In the genomic region with DNA sequence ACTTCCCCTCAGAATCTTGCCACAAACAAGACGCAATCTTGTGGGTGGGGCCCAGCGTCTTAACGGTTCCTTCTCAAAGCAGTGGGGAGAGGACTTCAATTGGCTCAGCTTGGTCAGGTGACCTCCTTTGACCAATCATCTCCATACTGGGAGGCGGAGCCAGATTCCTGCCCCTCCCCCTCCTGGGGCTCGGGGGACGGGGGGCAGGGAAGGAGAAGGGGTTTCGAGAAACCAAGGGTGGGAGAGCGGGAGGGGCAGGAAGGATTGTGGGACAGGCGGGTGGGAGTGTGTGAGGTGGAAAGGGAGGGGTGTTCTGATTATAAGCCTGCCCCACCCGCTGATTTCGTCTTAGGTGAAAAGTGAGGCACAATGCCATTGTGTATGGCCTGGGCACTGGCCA, we compare ENCODE assay signal across 4 cellular contexts. TPM values are rescaled to one million over a fixed set of nuclear protein-coding genes. Genes with fewer than 3 reads are reported as not detected.
"Had no signal": no experiment of that assay in that cellular context is flagged by ENCODE, and none has a peak within 500 bp of the region (broad histone marks: within the 10 kb centered on the region; RNA-seq: fewer than 3 reads in every experiment).

TSS of gene NXF2B (minus strand) at position 101 of the 400 bp plus-strand sequence. CDS start 59,972 bp downstream, outside the sequence.

RNA-seq across cellular contexts. Expression of gene NXF2B, which starts in this region (rescaled TPM):
- total RNA-seq: GM23248, H1, H9, HFFc6 had no signal
- polyA plus RNA-seq: GM23248, H1 had no signal
